ENCODE assay signal across 7 cellular contexts in genomic region chr20:22333885-22334545, GRCh38.
DNase-seq lines count a peak whose midpoint lies in the region; TF ChIP-seq lines count a peak whose summit lies in the region.

No MANE protein-coding gene starts in this region.

- H3K4me1 ChIP-seq in SJCRH30 (peaks cover 2% of the 10 kb centered on the region; the same call in 1 of the 2 replicates), mammary epithelial cell (ENCODE audit: insufficient read depth, low read length) (no peaks in the 10 kb centered on the region)

- H3K27ac ChIP-seq in SJCRH30, result no peak overlapping the region
- no peak overlapping the region for H3K27ac ChIP-seq in mammary epithelial cell (ENCODE audit: insufficient read depth, low read depth, low read length)

- H4K20me1 ChIP-seq in mammary epithelial cell (ENCODE audit: insufficient read depth, low read length), result no peaks in the 10 kb centered on the region

- H3K79me2 ChIP-seq in mammary epithelial cell (ENCODE audit: insufficient read depth, low read length), result no peaks in the 10 kb centered on the region

- DNase-seq in GM12864 (ENCODE audit: low read depth), result peak; percentile 5
- peak; percentile 71 for DNase-seq in H7
- DNase-seq in MG63, result peak; percentile 16
- peak; percentile 63 to 86 for DNase-seq in SJCRH30
- DNase-seq in mammary epithelial cell, result peak; percentile 40
- peak; percentile 10 for DNase-seq in kidney epithelial cell (ENCODE audit: low read depth)
- peak; percentile 5 for DNase-seq in stimulated activated CD8-positive, alpha-beta memory T cell treated with anti-CD3 and anti-CD28 coated beads, Interleukin-12 subunit alpha, Interleukin-12 subunit beta, amount 100 ng/mL, for 1 hour (ENCODE audit: low read depth)

- H3K9ac ChIP-seq in mammary epithelial cell (ENCODE audit: insufficient read depth, low read length), result no peak overlapping the region

- H3K36me3 ChIP-seq in H7 (replicated peaks; ENCODE audit: control insufficient read depth, insufficient read depth, low read length) (no peaks in the 10 kb centered on the region), MG63 (no peaks in the 10 kb centered on the region), SJCRH30 (no peaks in the 10 kb centered on the region), mammary epithelial cell (ENCODE audit: insufficient read depth, low read length) (no peaks in the 10 kb centered on the region), kidney epithelial cell (ENCODE audit: control insufficient read depth, insufficient read depth, low read length) (no peaks in the 10 kb centered on the region)

- no TSS peak for BruUV-seq in mammary epithelial cell (replicated peaks; lab: Mats Ljungman, UMichigan)

- no peak overlapping the region for H2AFZ ChIP-seq in mammary epithelial cell (ENCODE audit: low read depth, low read length)

- no peak overlapping the region for H3K4me3 ChIP-seq in GM12864 (ENCODE audit: low read depth, low read length)
- no peak overlapping the region for H3K4me3 ChIP-seq in H7 (ENCODE audit: insufficient read depth, low read depth, low read length)
- no peak overlapping the region for H3K4me3 ChIP-seq in MG63
- no peak overlapping the region for H3K4me3 ChIP-seq in SJCRH30
- no peak overlapping the region for H3K4me3 ChIP-seq in mammary epithelial cell (replicated peaks in 1 of 3; ENCODE audit: insufficient read depth in 1 of 3, low read depth in 2 of 3, low read length in 3 of 3)
- H3K4me3 ChIP-seq in kidney epithelial cell (ENCODE audit: low read depth, low read length), result no peak overlapping the region

- WGBS in mammary epithelial cell (ENCODE audit: low coverage, missing lambda C conversion rate), result 35% methylated on average over 19 of the region's 19 CpGs

- no peak overlapping the region for H3K4me2 ChIP-seq in mammary epithelial cell (ENCODE audit: insufficient read depth, low read depth, low read length)

- in situ Hi-C loops in mammary epithelial cell (cut with MboI; ENCODE audit: low sequenced_read_pairs in 2 of 2), result loop anchor here (5.0 to 25.0 kb wide), 5 partner anchors 121 to 1003 kb away; partner anchors contain the start of gene FOXA2 (in 1 of the 2)

- H3K9me3 ChIP-seq in MG63 (no peaks in the 10 kb centered on the region), SJCRH30 (replicated peaks) (no peaks in the 10 kb centered on the region), mammary epithelial cell (replicated peaks; ENCODE audit: insufficient read depth, low read length) (no peaks in the 10 kb centered on the region)

- H3K27me3 ChIP-seq in H7 (ENCODE audit: control insufficient read depth, insufficient read depth, low read length), result no peaks in the 10 kb centered on the region
- no peaks in the 10 kb centered on the region; the same call in 1 of the 2 replicates for H3K27me3 ChIP-seq in MG63
- H3K27me3 ChIP-seq in SJCRH30, result no peaks in the 10 kb centered on the region; the same call in 1 of the 2 replicates
- H3K27me3 ChIP-seq in mammary epithelial cell (ENCODE audit: insufficient read depth, low read length), result no peaks in the 10 kb centered on the region
- H3K27me3 ChIP-seq in kidney epithelial cell (ENCODE audit: control insufficient read depth, insufficient read depth, low read length), result peaks cover 5% of the 10 kb centered on the region

- intact Hi-C loops in mammary epithelial cell (cut with micrococcal nuclease), result loop anchor here (1.0 kb wide), 2 partner anchors 252 to 350 kb away; no protein-coding TSS in a partner anchor

- TF ChIP-seq CTCF in GM12864 (IDR thresholded peaks at IDR 0.05; ENCODE audit: low read depth, low read length, missing control alignments), result peak; percentile 84
- TF ChIP-seq CTCF in mammary epithelial cell (conservative IDR thresholded peaks at IDR 0.05 in 1 of 2, IDR thresholded peaks at IDR 0.05 in 1 of 2; ENCODE audit: extremely low read depth in 1 of 2, insufficient read depth in 1 of 2, low read depth in 1 of 2, low read length in 2 of 2), result peak; percentile 80 to 89
- peak; percentile 76 for TF ChIP-seq CTCF in kidney epithelial cell (IDR thresholded peaks at IDR 0.05; ENCODE audit: insufficient read depth, low read length, poor library complexity, severe bottlenecking)

- dilution Hi-C loops in mammary epithelial cell (cut with HindIII; ENCODE audit: low sequenced_read_pairs), result no loop called here

- CTCF ChIA-PET in mammary epithelial cell (lab: Charles Lee; ENCODE audit: low non-redundant PET), result interaction anchor here (0.6 to 0.7 kb wide), 2 partner anchors 324 to 358 kb away, joined by 4 to 5 read pairs; no protein-coding TSS in a partner anchor

Comparison
In these comparisons a context has a peak if more than half of its experiments do, and no peak if none do; other contexts are left out.
1. DNase-seq: peak in every context shown above with its lines; median percentile 74 in SJCRH30; 71 in H7; 40 in mammary epithelial cell; 16 in MG63; 10 in kidney epithelial cell; 5 in GM12864; 5 in stimulated activated CD8-positive, alpha-beta memory T cell treated with anti-CD3 and anti-CD28 coated beads, Interleukin-12 subunit alpha, Interleukin-12 subunit beta, amount 100 ng/mL, for 1 hour.